In the genomic region with DNA sequence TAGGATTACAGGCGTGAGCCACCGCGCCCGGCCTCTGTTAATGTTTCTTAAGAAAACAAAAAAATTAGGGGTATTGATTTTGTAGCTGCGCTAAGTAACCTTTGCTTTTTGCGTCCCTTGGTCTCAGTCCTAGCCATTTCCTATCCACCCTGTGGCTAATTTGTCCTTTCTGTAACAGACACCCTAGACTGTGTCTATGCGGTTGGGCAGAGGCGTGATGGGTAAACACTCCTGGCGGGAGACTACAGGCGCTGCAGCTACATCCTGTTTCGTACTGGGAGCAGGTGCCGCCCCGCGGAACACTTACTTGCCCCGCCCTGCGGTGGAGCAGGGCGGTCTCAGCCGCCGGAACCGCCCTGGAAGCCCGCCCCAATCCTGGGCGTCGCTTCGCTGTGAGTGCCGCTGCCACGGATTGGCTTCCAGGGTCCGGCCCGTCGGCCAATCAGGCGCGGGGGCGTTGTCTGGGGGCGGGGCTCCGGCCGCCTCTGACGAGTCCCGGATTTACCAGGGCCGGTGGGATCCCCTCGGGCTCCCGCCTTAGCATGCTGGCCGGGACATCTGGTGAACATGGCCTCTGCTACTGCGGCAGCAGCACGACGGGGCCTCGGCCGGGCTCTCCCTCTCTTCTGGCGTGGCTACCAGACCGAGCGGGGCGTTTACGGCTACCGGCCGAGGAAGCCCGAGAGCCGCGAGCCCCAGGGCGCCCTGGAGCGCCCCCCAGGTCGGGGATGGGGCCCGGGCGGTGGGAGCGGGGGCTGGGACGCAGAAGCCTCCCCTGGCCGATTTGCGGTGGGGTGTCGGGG, we compare ENCODE assay signal across 1 cellular context.
TF ChIP-seq lines count a peak whose summit lies in the region.

DHTKD1 (plus strand) TSS at position 488 of the 803 bp plus-strand sequence; CDS start at position 568, 80 bp downstream.

TF ChIP-seq in K562, 482 proteins besides CTCF, POLR2A, EP300 and RAD21 (continued from another document and continues in another):
- TF ChIP-seq, protein P1, sequence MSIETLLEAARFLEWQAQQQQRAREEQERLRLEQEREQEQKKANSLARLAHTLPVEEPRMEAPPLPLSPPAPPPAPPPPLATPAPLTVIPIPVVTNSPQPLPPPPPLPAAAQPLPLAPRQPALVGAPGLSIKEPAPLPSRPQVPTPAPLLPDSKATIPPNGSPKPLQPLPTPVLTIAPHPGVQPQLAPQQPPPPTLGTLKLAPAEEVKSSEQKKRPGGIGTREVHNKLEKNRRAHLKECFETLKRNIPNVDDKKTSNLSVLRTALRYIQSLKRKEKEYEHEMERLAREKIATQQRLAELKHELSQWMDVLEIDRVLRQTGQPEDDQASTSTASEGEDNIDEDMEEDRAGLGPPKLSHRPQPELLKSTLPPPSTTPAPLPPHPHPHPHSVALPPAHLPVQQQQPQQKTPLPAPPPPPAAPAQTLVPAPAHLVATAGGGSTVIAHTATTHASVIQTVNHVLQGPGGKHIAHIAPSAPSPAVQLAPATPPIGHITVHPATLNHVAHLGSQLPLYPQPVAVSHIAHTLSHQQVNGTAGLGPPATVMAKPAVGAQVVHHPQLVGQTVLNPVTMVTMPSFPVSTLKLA (conservative IDR thresholded peaks at IDR 0.05), result peak; percentile 12 to 74; a peak in 3 of 4 replicates
- TF ChIP-seq ZBTB2 (IDR thresholded peaks at IDR 0.05) (no peak), TFAP4 (CRISPR knock-in tag; IDR thresholded peaks at IDR 0.05; ENCODE audit: borderline replicate concordance) (peak; percentile 79), ZNF143 (CRISPR knock-in tag; IDR thresholded peaks at IDR 0.05) (peak; percentile 59; the same call in 1 of the 2 replicates), ETV5 (CRISPR knock-in tag; IDR thresholded peaks at IDR 0.05; ENCODE audit: low read depth) (peak; percentile 90; the same call in 1 of the 2 replicates), MAZ (CRISPR knock-in tag; conservative IDR thresholded peaks at IDR 0.05 in 1 of 2, IDR thresholded peaks at IDR 0.05 in 1 of 2) (peak; percentile 54 to 56), ZNF830 (CRISPR knock-in tag; IDR thresholded peaks at IDR 0.05) (no peak), SAP30 (IDR thresholded peaks at IDR 0.05; ENCODE audit: borderline replicate concordance, insufficient read depth, low read depth, low read length, poor library complexity, severe bottlenecking) (peak; percentile 73), TOE1 (IDR thresholded peaks at IDR 0.05; ENCODE audit: borderline replicate concordance) (0 out of 2 replicates have a peak, but pooled peaks have one; percentile 37), TOE1 (CRISPR knock-in tag; IDR thresholded peaks at IDR 0.05; ENCODE audit: borderline replicate concordance, low read depth) (no peak), SIN3A (IDR thresholded peaks at IDR 0.05; ENCODE audit: borderline replicate concordance in 2 of 2, control insufficient read depth in 1 of 2, low read depth in 2 of 2, low read length in 2 of 2) (peak; percentile 19 to 79; a peak in 1 of 4 replicates), ZFP30 (CRISPR knock-in tag; IDR thresholded peaks at IDR 0.05; ENCODE audit: borderline replicate concordance) (no peak), ZNF354B (CRISPR knock-in tag; IDR thresholded peaks at IDR 0.05) (no peak), PYGO2 (tag; IDR thresholded peaks at IDR 0.05) (no peak), EGR1 (conservative IDR thresholded peaks at IDR 0.05) (peak; percentile 53), TCF15 (CRISPR knock-in tag; IDR thresholded peaks at IDR 0.05) (no peak), GABPA (tag; conservative IDR thresholded peaks at IDR 0.05; ENCODE audit: low read depth) (peak; percentile 85), MTA3 (IDR thresholded peaks at IDR 0.05; ENCODE audit: borderline replicate concordance) (peak; percentile 64; the same call in 1 of the 2 replicates), HDAC1 (IDR thresholded peaks at IDR 0.05) (peak in 1 of 2 experiments; percentile 64; a peak in 2 of 4 replicates), HIVEP1 (CRISPR knock-in tag; IDR thresholded peaks at IDR 0.05) (no peak), TCF7 (IDR thresholded peaks at IDR 0.05; ENCODE audit: borderline replicate concordance) (no peak), NCOA6 (IDR thresholded peaks at IDR 0.05) (no peak), KLF1 (tag; IDR thresholded peaks at IDR 0.05) (0 out of 2 replicates have a peak, but pooled peaks have one; percentile 77), DPF2 (IDR thresholded peaks at IDR 0.05) (0 out of 2 replicates have a peak, but pooled peaks have one; percentile 9), MLLT1 (IDR thresholded peaks at IDR 0.05) (peak in 1 of 2 experiments; percentile 9; a peak in 2 of 4 replicates), GABPB1 (CRISPR knock-in tag; IDR thresholded peaks at IDR 0.05) (peak; percentile 79), NEUROD1 (IDR thresholded peaks at IDR 0.05; ENCODE audit: borderline replicate concordance, low read depth, low read length, partially characterized antibody) (no peak), SREBF1 (IDR thresholded peaks at IDR 0.05; ENCODE audit: borderline replicate concordance, low read depth, low read length) (no peak), RFX5 (IDR thresholded peaks at IDR 0.05; ENCODE audit: low read depth, low read length) (no peak), EHMT2 (IDR thresholded peaks at IDR 0.05) (no peak), MAFK (IDR thresholded peaks at IDR 0.05; ENCODE audit: low read length) (no peak), TSHZ1 (CRISPR knock-in tag; IDR thresholded peaks at IDR 0.05) (no peak), ZFX (CRISPR knock-in tag; IDR thresholded peaks at IDR 0.05) (peak; percentile 23; the same call in 1 of the 2 replicates), TRIM24 (IDR thresholded peaks at IDR 0.05) (peak in 1 of 2 experiments; percentile 76; a peak in 2 of 4 replicates), CTCFL (IDR thresholded peaks at IDR 0.05; ENCODE audit: borderline replicate concordance, insufficient read depth, low read depth, low read length, poor library complexity, severe bottlenecking) (peak; percentile 27), ZNF589 (CRISPR knock-in tag; IDR thresholded peaks at IDR 0.05; ENCODE audit: low read depth) (0 out of 2 replicates have a peak, but pooled peaks have one; percentile 22)
- TF ChIP-seq, protein P2, sequence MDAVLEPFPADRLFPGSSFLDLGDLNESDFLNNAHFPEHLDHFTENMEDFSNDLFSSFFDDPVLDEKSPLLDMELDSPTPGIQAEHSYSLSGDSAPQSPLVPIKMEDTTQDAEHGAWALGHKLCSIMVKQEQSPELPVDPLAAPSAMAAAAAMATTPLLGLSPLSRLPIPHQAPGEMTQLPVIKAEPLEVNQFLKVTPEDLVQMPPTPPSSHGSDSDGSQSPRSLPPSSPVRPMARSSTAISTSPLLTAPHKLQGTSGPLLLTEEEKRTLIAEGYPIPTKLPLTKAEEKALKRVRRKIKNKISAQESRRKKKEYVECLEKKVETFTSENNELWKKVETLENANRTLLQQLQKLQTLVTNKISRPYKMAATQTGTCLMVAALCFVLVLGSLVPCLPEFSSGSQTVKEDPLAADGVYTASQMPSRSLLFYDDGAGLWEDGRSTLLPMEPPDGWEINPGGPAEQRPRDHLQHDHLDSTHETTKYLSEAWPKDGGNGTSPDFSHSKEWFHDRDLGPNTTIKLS (IDR thresholded peaks at IDR 0.05; ENCODE audit: borderline replicate concordance, low read depth), result peak; percentile 23; the same call in 1 of the 2 replicates
- TF ChIP-seq, protein P3, sequence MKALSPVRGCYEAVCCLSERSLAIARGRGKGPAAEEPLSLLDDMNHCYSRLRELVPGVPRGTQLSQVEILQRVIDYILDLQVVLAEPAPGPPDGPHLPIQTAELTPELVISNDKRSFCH (CRISPR knock-in tag; IDR thresholded peaks at IDR 0.05), result no peak
- TF ChIP-seq, protein P3 (tag; IDR thresholded peaks at IDR 0.05), result peak; percentile 37; the same call in 1 of the 2 replicates
- TF ChIP-seq, protein P4, sequence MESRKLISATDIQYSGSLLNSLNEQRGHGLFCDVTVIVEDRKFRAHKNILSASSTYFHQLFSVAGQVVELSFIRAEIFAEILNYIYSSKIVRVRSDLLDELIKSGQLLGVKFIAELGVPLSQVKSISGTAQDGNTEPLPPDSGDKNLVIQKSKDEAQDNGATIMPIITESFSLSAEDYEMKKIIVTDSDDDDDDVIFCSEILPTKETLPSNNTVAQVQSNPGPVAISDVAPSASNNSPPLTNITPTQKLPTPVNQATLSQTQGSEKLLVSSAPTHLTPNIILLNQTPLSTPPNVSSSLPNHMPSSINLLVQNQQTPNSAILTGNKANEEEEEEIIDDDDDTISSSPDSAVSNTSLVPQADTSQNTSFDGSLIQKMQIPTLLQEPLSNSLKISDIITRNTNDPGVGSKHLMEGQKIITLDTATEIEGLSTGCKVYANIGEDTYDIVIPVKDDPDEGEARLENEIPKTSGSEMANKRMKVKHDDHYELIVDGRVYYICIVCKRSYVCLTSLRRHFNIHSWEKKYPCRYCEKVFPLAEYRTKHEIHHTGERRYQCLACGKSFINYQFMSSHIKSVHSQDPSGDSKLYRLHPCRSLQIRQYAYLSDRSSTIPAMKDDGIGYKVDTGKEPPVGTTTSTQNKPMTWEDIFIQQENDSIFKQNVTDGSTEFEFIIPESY (CRISPR knock-in tag; IDR thresholded peaks at IDR 0.05), result peak; percentile 61; the same call in 1 of the 2 replicates
- TF ChIP-seq, protein P5, sequence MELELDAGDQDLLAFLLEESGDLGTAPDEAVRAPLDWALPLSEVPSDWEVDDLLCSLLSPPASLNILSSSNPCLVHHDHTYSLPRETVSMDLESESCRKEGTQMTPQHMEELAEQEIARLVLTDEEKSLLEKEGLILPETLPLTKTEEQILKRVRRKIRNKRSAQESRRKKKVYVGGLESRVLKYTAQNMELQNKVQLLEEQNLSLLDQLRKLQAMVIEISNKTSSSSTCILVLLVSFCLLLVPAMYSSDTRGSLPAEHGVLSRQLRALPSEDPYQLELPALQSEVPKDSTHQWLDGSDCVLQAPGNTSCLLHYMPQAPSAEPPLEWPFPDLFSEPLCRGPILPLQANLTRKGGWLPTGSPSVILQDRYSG (tag; conservative IDR thresholded peaks at IDR 0.05; ENCODE audit: low read depth), result no peak
